In the genomic region with DNA sequence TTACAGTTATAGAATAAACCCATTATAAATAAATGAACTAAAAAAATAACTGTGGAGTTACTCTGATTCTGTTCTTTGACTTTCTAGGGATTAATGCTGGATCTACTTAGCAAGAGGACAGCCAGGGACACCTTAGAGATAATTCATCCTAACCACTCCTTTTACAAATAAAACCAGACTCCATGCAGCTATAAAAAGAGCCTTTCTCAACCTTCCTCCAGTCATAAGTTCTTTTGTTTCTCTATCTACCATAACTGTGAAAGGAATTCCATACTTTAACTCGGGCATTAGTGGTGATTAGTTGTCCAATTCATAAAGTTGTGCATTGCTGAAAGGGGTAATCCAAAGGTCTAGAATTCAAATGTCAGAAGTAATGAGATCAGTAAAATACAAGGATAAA, we compare ENCODE assay signal across 32 cellular contexts.
A peak's percentile ranks its signal among the peaks of the same experiment; 100 is the strongest.
DNase-seq lines count a peak whose midpoint lies in the region; ATAC-seq and TF ChIP-seq lines count a peak whose summit lies in the region.
"Had no signal": no experiment of that assay in that cellular context is flagged by ENCODE, and none has a peak within 500 bp of the region (broad histone marks: within the 10 kb centered on the region; RNA-seq: fewer than 3 reads in every experiment).

No MANE protein-coding gene starts in this region.

- in situ Hi-C loops in KBM-7 (cut with MboI; ENCODE audit: low pct_unique_long_range_greater_than_20kb, low sequenced_read_pairs) = no loop called here

- no peaks in the 10 kb centered on the region for H3K36me3 Mint-ChIP-seq in CD14-positive monocyte
- H3K36me3 Mint-ChIP-seq: CD4-positive, alpha-beta memory T cell; CD4-positive, CD25-positive, alpha-beta regulatory T cell; CD8-positive, alpha-beta memory T cell; CD8-positive, alpha-beta T cell had no signal

- H3K4me1 Mint-ChIP-seq in CD14-positive monocyte = no peaks in the 10 kb centered on the region
- H3K4me1 Mint-ChIP-seq: B cell; CD4-positive, alpha-beta memory T cell; CD4-positive, CD25-positive, alpha-beta regulatory T cell; CD8-positive, alpha-beta memory T cell had no signal

- no peak overlapping the region for H3K27ac Mint-ChIP-seq in CD14-positive monocyte
- H3K27ac Mint-ChIP-seq: B cell; CD4-positive, alpha-beta memory T cell; CD4-positive, alpha-beta T cell; CD4-positive, CD25-positive, alpha-beta regulatory T cell; CD8-positive, alpha-beta memory T cell; CD8-positive, alpha-beta T cell had no signal

- no peak overlapping the region for H3K4me3 ChIP-seq in WERI-Rb-1 (ENCODE audit: low read depth, low read length)
- no peak overlapping the region for H3K4me3 ChIP-seq in mucosa of descending colon
- H3K4me3 ChIP-seq: A549; BLaER1; BLaER1 treated with 17β-estradiol and CSF1 and Interleukin-3, amounts not matched to agents 10 nM and 100 nM had no signal

- ATAC-seq in left colon (peak; percentile 64), mucosa of descending colon (peak; percentile 27), HG02840 (IDR thresholded peaks at IDR 0.05; ENCODE audit: low FRiP score, unreplicated experiment) (no peak)
- ATAC-seq: A549; CD8-positive, alpha-beta T cell had no signal

- H3K9me3 ChIP-seq in WERI-Rb-1 (ENCODE audit: severe bottlenecking) (peaks cover 6% of the 10 kb centered on the region), mucosa of descending colon (no peaks in the 10 kb centered on the region)
- H3K9me3 ChIP-seq: A549; BE2C; BLaER1; BLaER1 treated with 17β-estradiol and CSF1 and Interleukin-3, amounts not matched to agents 10 nM and 100 nM; Caco-2 had no signal

- no peak overlapping the region for H3K4me3 Mint-ChIP-seq in CD14-positive monocyte
- H3K4me3 Mint-ChIP-seq: B cell; CD4-positive, alpha-beta memory T cell; CD4-positive, alpha-beta T cell; CD4-positive, CD25-positive, alpha-beta regulatory T cell; CD8-positive, alpha-beta memory T cell; CD8-positive, alpha-beta T cell had no signal

- DNase-seq in WERI-Rb-1 (no peak), left colon (no peak), mucosa of descending colon (no peak), CD14-positive monocyte (ENCODE audit: low spot score) (no peak), KBM-7 (no peak)
- DNase-seq: 8988T; ACHN; AML-193; BE2C; C1 segment of cervical spinal cord; Caco-2; Calu3; CD4-positive, alpha-beta memory T cell; CD4-positive, alpha-beta T cell; CD4-positive, CD25-positive, alpha-beta regulatory T cell; CD8-positive, alpha-beta memory T cell; CD8-positive, alpha-beta T cell; COR-L47; DMS 273 treated with DMSO at 0.1 percent for 48 hours; DMS153; DMS53; DMS79; DMS79 treated with DMSO at 0.1 percent for 48 hours; DND-41; EL had no signal

- peaks cover 0 to 4% (median 2%) of the 10 kb centered on the region in 7 donors for H3K9me3 Mint-ChIP-seq in CD14-positive monocyte

- peak overlapping the region; percentile 19 for H3K27ac ChIP-seq in WERI-Rb-1
- H3K27ac ChIP-seq: 22Rv1; A549; BLaER1; BLaER1 treated with 17β-estradiol and CSF1 and Interleukin-3, amounts not matched to agents 10 nM and 100 nM; C4-2B had no signal

- peaks cover 0 to 2% (median 0%) of the 10 kb centered on the region in 3 donors for H3K27me3 Mint-ChIP-seq in CD14-positive monocyte (ENCODE audit: low read depth in 3 of 3)
- H3K27me3 Mint-ChIP-seq: B cell; CD4-positive, alpha-beta memory T cell; CD4-positive, alpha-beta T cell; CD4-positive, CD25-positive, alpha-beta regulatory T cell; CD8-positive, alpha-beta memory T cell had no signal

- TF ChIP-seq CTCF in WERI-Rb-1 (IDR thresholded peaks at IDR 0.05; ENCODE audit: low read depth, low read length) (no peak), mucosa of descending colon (IDR thresholded peaks at IDR 0.05) (no peak), CD14-positive monocyte (IDR thresholded peaks at IDR 0.05) (no peak)

- peaks cover 5% of the 10 kb centered on the region for H3K36me3 ChIP-seq in WERI-Rb-1
- no peaks in the 10 kb centered on the region for H3K36me3 ChIP-seq in mucosa of descending colon (ENCODE audit: low read depth)
- H3K36me3 ChIP-seq: BE2C; BLaER1; BLaER1 treated with 17β-estradiol and CSF1 and Interleukin-3, amounts not matched to agents 10 nM and 100 nM had no signal

- H3K27me3 ChIP-seq in WERI-Rb-1 (ENCODE audit: insufficient read depth, low read depth, severe bottlenecking) = no peaks in the 10 kb centered on the region
- H3K27me3 ChIP-seq: BE2C; BLaER1; BLaER1 treated with 17β-estradiol and CSF1 and Interleukin-3, amounts not matched to agents 10 nM and 100 nM had no signal

- intact Hi-C loops in left colon (cut with DNase I, micrococcal nuclease) (no loop called here), mucosa of descending colon (cut with DNase I, micrococcal nuclease) (no loop called here), CD14-positive monocyte (cut with micrococcal nuclease) (no loop called here)

- no peaks in the 10 kb centered on the region for H3K4me1 ChIP-seq in mucosa of descending colon (ENCODE audit: low read depth)
- H3K4me1 ChIP-seq: A549; BE2C; BLaER1; BLaER1 treated with 17β-estradiol and CSF1 and Interleukin-3, amounts not matched to agents 10 nM and 100 nM; Caco-2 had no signal
